Comparison of ENCODE assay signal across 20 cellular contexts in genomic region chr6:783966-784365, GRCh38.
DNase-seq lines count a peak whose midpoint lies in the region; ATAC-seq and TF ChIP-seq lines count a peak whose summit lies in the region.
"Had no signal": no experiment of that assay in that cellular context is flagged by ENCODE, and none has a peak within 500 bp of the region (broad histone marks: within the 10 kb centered on the region; RNA-seq: fewer than 3 reads in every experiment).

No MANE protein-coding gene starts in this region.

- H3K9me2 ChIP-seq in SK-N-SH: no peaks in the 10 kb centered on the region

- H3F3A ChIP-seq in SK-N-SH (replicated peaks; ENCODE audit: insufficient read depth): no peaks in the 10 kb centered on the region

- no peak overlapping the region for H3K9ac ChIP-seq in SK-N-SH
- H3K9ac ChIP-seq: BLaER1 had no signal

- no peak overlapping the region for H3K4me3 Mint-ChIP-seq in nephron progenitor cell
- H3K4me3 Mint-ChIP-seq: B cell; CD4-positive, CD25-positive, alpha-beta regulatory T cell; CD8-positive, alpha-beta T cell; GM23338; H9 had no signal

- H3K27ac ChIP-seq in transverse colon: no peak overlapping the region
- no peak overlapping the region for H3K27ac ChIP-seq in SK-N-SH (ENCODE audit: low read depth in 2 of 2, low read length in 1 of 2)
- H3K27ac ChIP-seq: BLaER1, C4-2B had no signal

- H3K27ac Mint-ChIP-seq in nephron progenitor cell: peak overlapping the region; percentile 28
- H3K27ac Mint-ChIP-seq: B cell; CD4-positive, CD25-positive, alpha-beta regulatory T cell; CD8-positive, alpha-beta T cell; GM23338; H9 had no signal

- H3K9me3 ChIP-seq in transverse colon (no peaks in the 10 kb centered on the region), SK-N-SH (no peaks in the 10 kb centered on the region)
- H3K9me3 ChIP-seq: BLaER1, Caco-2 had no signal

- no peaks in the 10 kb centered on the region for H3K4me1 Mint-ChIP-seq in nephron progenitor cell

- TF ChIP-seq POLR2A in transverse colon (IDR thresholded peaks at IDR 0.05): no peak

- in situ Hi-C loops in transverse colon (cut with MboI; ENCODE audit: low pct_ligation_motif_present in 1 of 4, low pct_unique_long_range_greater_than_20kb in 1 of 4, low sequenced_read_pairs in 3 of 4): loop anchor here in 2 of 4 donors (25.0 kb wide), 3 partner anchors 197 to 628 kb away; no protein-coding TSS in a partner anchor

- peak; percentile 6 for DNase-seq in brain pericyte (ENCODE audit: low read depth, low spot score)
- DNase-seq in fibroblast of peridontal ligament (ENCODE audit: extremely low read depth): peak; percentile 23
- DNase-seq in nephron progenitor cell: no peak
- no peak for DNase-seq in transverse colon
- no peak for DNase-seq in SK-N-SH
- DNase-seq: Caco-2; CD4-positive, CD25-positive, alpha-beta regulatory T cell; CD8-positive, alpha-beta T cell; DMS153; DMS79; EL; GDM1; H9 had no signal

- intact Hi-C loops in transverse colon (cut with DNase I; ENCODE audit: low total_unique reads): loop anchor here (10.0 kb wide), 1 partner anchor 189 kb away; no protein-coding TSS in a partner anchor

- no peaks in the 10 kb centered on the region for H4K20me1 ChIP-seq in SK-N-SH (ENCODE audit: insufficient read depth)
- H4K20me1 ChIP-seq: BLaER1 had no signal

- H3K4me2 ChIP-seq in SK-N-SH: no peak overlapping the region
- H3K4me2 ChIP-seq: BLaER1, GM23338 had no signal

- no peaks in the 10 kb centered on the region for H3K79me2 ChIP-seq in SK-N-SH (ENCODE audit: insufficient read depth)

- ATAC-seq in GM21526 (IDR thresholded peaks at IDR 0.05; ENCODE audit: low FRiP score, unreplicated experiment): no peak
- ATAC-seq: CD8-positive, alpha-beta T cell; GM12878; GM23338; HCT116 had no signal

- H3K4me1 ChIP-seq in transverse colon (no peaks in the 10 kb centered on the region), SK-N-SH (ENCODE audit: control insufficient read depth in 1 of 2, insufficient read depth in 2 of 2, low read depth in 1 of 2, low read length in 1 of 2) (no peaks in the 10 kb centered on the region)

- no peak for TF ChIP-seq CTCF in nephron progenitor cell (IDR thresholded peaks at IDR 0.05)
- no peak for TF ChIP-seq CTCF in transverse colon (IDR thresholded peaks at IDR 0.05)
- TF ChIP-seq CTCF in SK-N-SH (IDR thresholded peaks at IDR 0.05): no peak

- H2AFZ ChIP-seq in SK-N-SH (ENCODE audit: low read depth): no peak overlapping the region
- H2AFZ ChIP-seq: GM23338 had no signal

- TF ChIP-seq EP300 in transverse colon (IDR thresholded peaks at IDR 0.05; ENCODE audit: low read depth): no peak
- no peak for TF ChIP-seq EP300 in SK-N-SH (IDR thresholded peaks at IDR 0.05; ENCODE audit: borderline replicate concordance in 1 of 2, low read depth in 1 of 2, low read length in 1 of 2)

- H3K36me3 ChIP-seq in transverse colon (no peaks in the 10 kb centered on the region), SK-N-SH (replicated peaks in 1 of 2; ENCODE audit: control insufficient read depth in 1 of 2, insufficient read depth in 2 of 2, low read length in 1 of 2) (no peaks in the 10 kb centered on the region)
- H3K36me3 ChIP-seq: BLaER1 had no signal

- no peak overlapping the region for H3K4me3 ChIP-seq in transverse colon
- H3K4me3 ChIP-seq in SK-N-SH (ENCODE audit: low read depth in 2 of 2, low read length in 1 of 2): no peak overlapping the region
- H3K4me3 ChIP-seq: BLaER1, GM12878, GM23338 had no signal

- peaks cover 9% of the 10 kb centered on the region for H3K27me3 Mint-ChIP-seq in nephron progenitor cell (ENCODE audit: low read depth, poor library complexity)

- H3K9me3 Mint-ChIP-seq in nephron progenitor cell: no peaks in the 10 kb centered on the region
- H3K9me3 Mint-ChIP-seq: CD8-positive, alpha-beta T cell; GM23338; H9 had no signal

- no peak for TF ChIP-seq RAD21 in SK-N-SH (IDR thresholded peaks at IDR 0.05; ENCODE audit: low read length)

- H3K27me3 ChIP-seq in transverse colon (no peaks in the 10 kb centered on the region), SK-N-SH (ENCODE audit: insufficient read depth) (peaks cover 38% of the 10 kb centered on the region)
- H3K27me3 ChIP-seq: BLaER1 had no signal

- CTCF ChIA-PET in SK-N-SH (lab: Yijun Ruan, JAX): no interaction called here

- POLR2A ChIA-PET in SK-N-SH (lab: Yijun Ruan, JAX): no interaction called here

- 79 to 82% methylated on average over 5 to 7 of the region's 7 CpGs for WGBS in transverse colon (ENCODE audit: low coverage in 1 of 2), 2 donors
- WGBS in SK-N-SH (ENCODE audit: low lambda C conversion rate): 38% methylated on average over 7 of the region's 7 CpGs

- no peaks in the 10 kb centered on the region for H3K36me3 Mint-ChIP-seq in nephron progenitor cell (ENCODE audit: low read depth)
- H3K36me3 Mint-ChIP-seq: CD4-positive, CD25-positive, alpha-beta regulatory T cell; CD8-positive, alpha-beta T cell had no signal

TF ChIP-seq in SK-N-SH, 30 proteins besides CTCF, POLR2A, EP300 and RAD21:
- TF ChIP-seq RCOR1 (IDR thresholded peaks at IDR 0.05; ENCODE audit: low read length) (no peak), CHD2 (IDR thresholded peaks at IDR 0.05; ENCODE audit: low read length, partially characterized antibody) (no peak), NRF1 (IDR thresholded peaks at IDR 0.05; ENCODE audit: low read depth, low read length) (no peak), GABPA (IDR thresholded peaks at IDR 0.05; ENCODE audit: low read depth) (no peak), USF2 (IDR thresholded peaks at IDR 0.05; ENCODE audit: borderline replicate concordance, low read depth, low read length) (no peak), GATA2 (CRISPR knock-in tag; IDR thresholded peaks at IDR 0.05) (no peak), SMC3 (IDR thresholded peaks at IDR 0.05; ENCODE audit: low read depth, low read length) (no peak), REST (IDR thresholded peaks at IDR 0.05; ENCODE audit: low read depth, low read length) (no peak), IRF3 (IDR thresholded peaks at IDR 0.05; ENCODE audit: low read depth, low read length) (no peak), RXRA (IDR thresholded peaks at IDR 0.05; ENCODE audit: borderline replicate concordance, low read depth) (no peak), EZH2phosphoT487 (IDR thresholded peaks at IDR 0.05; ENCODE audit: borderline replicate concordance, low read depth) (no peak), JUND (IDR thresholded peaks at IDR 0.05) (no peak), TAF1 (IDR thresholded peaks at IDR 0.05; ENCODE audit: borderline replicate concordance, low read depth, low read length) (no peak), FOXJ3 (CRISPR knock-in tag; IDR thresholded peaks at IDR 0.05) (no peak), USF1 (IDR thresholded peaks at IDR 0.05; ENCODE audit: borderline replicate concordance, low read depth) (no peak), ELF1 (IDR thresholded peaks at IDR 0.05) (no peak)

Comparison
In these comparisons a context has a peak if more than half of its experiments do, and no peak if none do; other contexts are left out.
1. DNase-seq: peak in brain pericyte (single experiment) and fibroblast of peridontal ligament (single experiment); none in nephron progenitor cell (single experiment), transverse colon (single experiment) and SK-N-SH (single experiment).